22 cellular contexts compared by ENCODE assay signal in the genomic region with DNA sequence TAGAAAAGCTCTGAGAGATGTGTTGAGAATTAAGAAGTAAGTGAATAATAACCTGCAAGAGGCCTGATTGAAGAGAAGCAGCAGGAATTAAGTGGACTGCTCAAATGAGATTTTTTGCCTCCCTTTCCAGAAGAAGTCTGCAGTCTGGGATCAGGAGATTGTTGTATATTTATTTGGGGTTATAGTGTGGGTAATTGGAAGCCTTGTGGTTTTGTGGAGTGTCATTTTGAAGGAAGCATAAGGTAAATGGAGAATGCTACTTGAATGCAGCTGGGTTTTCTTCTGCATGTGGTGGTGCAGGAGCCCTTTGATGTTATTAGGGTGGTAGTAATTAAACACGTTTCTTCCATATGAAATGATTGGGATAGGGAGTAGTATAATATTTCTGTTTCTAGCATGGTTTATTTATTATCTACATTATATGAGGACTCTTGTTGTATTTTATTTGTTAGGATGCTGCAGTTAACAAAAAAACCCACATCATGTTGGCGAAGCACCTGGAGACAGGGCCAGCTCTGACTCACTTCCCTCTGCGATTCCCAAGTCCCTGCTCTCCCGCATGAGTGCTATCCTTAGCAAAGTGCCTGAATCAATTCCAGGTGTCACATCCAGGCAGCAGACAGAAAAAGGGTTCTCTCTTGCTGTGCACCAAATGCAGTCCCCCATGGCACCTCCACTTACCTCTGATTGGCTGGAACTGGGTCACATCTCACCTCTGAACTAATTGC. TPM values are rescaled to one million over a fixed set of nuclear protein-coding genes. Genes with fewer than 3 reads are reported as not detected.
DNase-seq lines count a peak whose midpoint lies in the region; ATAC-seq, FAIRE-seq and TF ChIP-seq lines count a peak whose summit lies in the region.
"Had no signal": no experiment of that assay in that cellular context is flagged by ENCODE, and none has a peak within 500 bp of the region (broad histone marks: within the 10 kb centered on the region; RNA-seq: fewer than 3 reads in every experiment).

No MANE protein-coding gene starts in this region.

- H3K4me1 Mint-ChIP-seq in stimulated activated naive B cell treated with anti-CD40 and anti-IgM and Interleukin-4, amounts not matched to agents 10 μg/mL and 1 μg/mL and 100 μg/mL, for 72 hours = peaks cover 0 to 4% of the 10 kb centered on the region in 2 donors
- H3K4me1 Mint-ChIP-seq: B cell, memory B cell had no signal

- no peaks in the 10 kb centered on the region for H3K27me3 ChIP-seq in keratinocyte (ENCODE audit: control insufficient read depth, extremely low read depth, insufficient read depth, low read length)
- H3K27me3 ChIP-seq: esophagus muscularis mucosa, ovary had no signal

- no peak overlapping the region for H2AFZ ChIP-seq in keratinocyte (ENCODE audit: control insufficient read depth, low read length)

- no peak overlapping the region for H3K9ac ChIP-seq in keratinocyte (ENCODE audit: control insufficient read depth, extremely low read depth, insufficient read depth, low read length)

- H3K4me3 ChIP-seq in astrocyte of the spinal cord (ENCODE audit: low read depth, low read length) (no peak overlapping the region), keratinocyte (ENCODE audit: control insufficient read depth in 2 of 3, extremely low read depth in 1 of 3, insufficient read depth in 2 of 3, low read depth in 1 of 3, low read length in 3 of 3) (no peak overlapping the region)
- H3K4me3 ChIP-seq: esophagus muscularis mucosa, ovary had no signal

- H3K36me3 ChIP-seq in keratinocyte (ENCODE audit: control insufficient read depth in 2 of 2, extremely low read depth in 1 of 2, insufficient read depth in 2 of 2, low read length in 2 of 2) = no peaks in the 10 kb centered on the region
- H3K36me3 ChIP-seq: esophagus muscularis mucosa, ovary had no signal

- H3K9me1 ChIP-seq in keratinocyte (ENCODE audit: control insufficient read depth, extremely low read depth, insufficient read depth, low read length) = peaks cover 6% of the 10 kb centered on the region

- H3K27ac Mint-ChIP-seq in stimulated activated naive B cell treated with anti-CD40 and anti-IgM and Interleukin-4, amounts not matched to agents 10 μg/mL and 1 μg/mL and 100 μg/mL, for 72 hours = no peak overlapping the region
- H3K27ac Mint-ChIP-seq: activated CD8-positive, alpha-beta T cell treated with anti-CD3 and anti-CD28 coated beads, Interleukin-2, amount 10 ng/mL, durations not matched to agents 7 days and 5 days; activated naive CD4-positive, alpha-beta T cell treated with anti-CD3 and anti-CD28 coated beads, Interleukin-2, amount 50 U/mL, for 24 hours; B cell; memory B cell had no signal

- ATAC-seq in GM21381 (IDR thresholded peaks at IDR 0.05; ENCODE audit: unreplicated experiment) (no peak), GM19463 (IDR thresholded peaks at IDR 0.05; ENCODE audit: unreplicated experiment) (no peak), GM21619 (IDR thresholded peaks at IDR 0.05; ENCODE audit: unreplicated experiment) (no peak)
- no peak for ATAC-seq in stimulated activated naive B cell treated with anti-CD40 and anti-IgM and Interleukin-4, amounts not matched to agents 10 μg/mL and 1 μg/mL and 100 μg/mL, for 72 hours (replicated peaks)
- ATAC-seq: activated CD8-positive, alpha-beta T cell treated with anti-CD3 and anti-CD28 coated beads, Interleukin-2, amount 10 ng/mL, durations not matched to agents 7 days and 5 days; activated T-cell treated with anti-CD3 and anti-CD28 coated beads, Interleukin-2, amount 50 U/mL, for 4 hours; naive thymus-derived CD4-positive, alpha-beta T cell; stimulated activated naive CD8-positive, alpha-beta T cell treated with anti-CD3 and anti-CD28 coated beads, Interleukin-15, amount 100 ng/mL, for 72 hours; T-helper 17 cell had no signal

- peaks cover 0 to 1% of the 10 kb centered on the region in 2 donors for H3K36me3 Mint-ChIP-seq in stimulated activated naive B cell treated with anti-CD40 and anti-IgM and Interleukin-4, amounts not matched to agents 10 μg/mL and 1 μg/mL and 100 μg/mL, for 72 hours
- H3K36me3 Mint-ChIP-seq: memory B cell had no signal

- TF ChIP-seq CTCF in astrocyte of the spinal cord (IDR thresholded peaks at IDR 0.05; ENCODE audit: low read depth, low read length) (no peak), keratinocyte (optimal IDR thresholded peaks at IDR 0.05 in 1 of 3, IDR thresholded peaks at IDR 0.05 in 1 of 3, conservative IDR thresholded peaks at IDR 0.05 in 1 of 3; ENCODE audit: extremely low read depth in 1 of 3, insufficient read depth in 2 of 3, low read length in 3 of 3) (no peak)

- dilution Hi-C loops in keratinocyte (cut with MboI; ENCODE audit: extremely low pct_ligation_motif_present, low sequenced_read_pairs) = no loop called here

- DNase-seq in DMS79 treated with DMSO at 0.1 percent for 48 hours (lab: John Stamatoyannopoulos, UW) = peak; percentile 83
- DNase-seq in HT1080 (ENCODE audit: low read depth) = peak; percentile 58
- DNase-seq in astrocyte of the spinal cord (ENCODE audit: low read depth, low spot score) = peak; percentile 58
- DNase-seq in keratinocyte (ENCODE audit: low read depth, low spot score) = peak; percentile 15
- DNase-seq in stimulated activated naive B cell treated with anti-CD40 and anti-IgM and Interleukin-4, amounts not matched to agents 10 μg/mL and 1 μg/mL and 100 μg/mL, for 72 hours = no peak
- DNase-seq: activated CD8-positive, alpha-beta T cell treated with anti-CD3 and anti-CD28 coated beads, Interleukin-2, amount 10 ng/mL, durations not matched to agents 7 days and 5 days; activated T-cell treated with anti-CD3 and anti-CD28 coated beads, Interleukin-2, amount 50 U/mL, for 4 hours; Calu3; naive thymus-derived CD4-positive, alpha-beta T cell; NCI-H1436 treated with DMSO at 0.1 percent for 48 hours; SIG-M5; stimulated activated naive CD8-positive, alpha-beta T cell treated with anti-CD3 and anti-CD28 coated beads, Interleukin-15, amount 100 ng/mL, for 72 hours; T-helper 17 cell had no signal

- H3K79me2 ChIP-seq in keratinocyte (ENCODE audit: control insufficient read depth, insufficient read depth, low read length) = peaks cover 49% of the 10 kb centered on the region

- H4K20me1 ChIP-seq in keratinocyte (ENCODE audit: control insufficient read depth, extremely low read depth, insufficient read depth, low read length) = peaks cover 11% of the 10 kb centered on the region

- peaks cover 0 to 1% of the 10 kb centered on the region in 2 donors for H3K9me3 Mint-ChIP-seq in stimulated activated naive B cell treated with anti-CD40 and anti-IgM and Interleukin-4, amounts not matched to agents 10 μg/mL and 1 μg/mL and 100 μg/mL, for 72 hours
- H3K9me3 Mint-ChIP-seq: activated naive CD4-positive, alpha-beta T cell treated with anti-CD3 and anti-CD28 coated beads, Interleukin-2, amount 50 U/mL, for 24 hours; activated T-cell treated with anti-CD3 and anti-CD28 coated beads, Interleukin-2, amount 50 U/mL, for 4 hours; memory B cell had no signal

- no peak overlapping the region for H3K4me3 Mint-ChIP-seq in stimulated activated naive B cell treated with anti-CD40 and anti-IgM and Interleukin-4, amounts not matched to agents 10 μg/mL and 1 μg/mL and 100 μg/mL, for 72 hours
- H3K4me3 Mint-ChIP-seq: activated CD8-positive, alpha-beta T cell treated with anti-CD3 and anti-CD28 coated beads, Interleukin-2, amount 10 ng/mL, durations not matched to agents 7 days and 5 days; activated naive CD4-positive, alpha-beta T cell treated with anti-CD3 and anti-CD28 coated beads, Interleukin-2, amount 50 U/mL, for 24 hours; activated T-cell treated with anti-CD3 and anti-CD28 coated beads, Interleukin-2, amount 50 U/mL, for 4 hours; B cell; memory B cell; naive thymus-derived CD4-positive, alpha-beta T cell; stimulated activated naive CD8-positive, alpha-beta T cell treated with anti-CD3 and anti-CD28 coated beads, Interleukin-15, amount 100 ng/mL, for 72 hours; T-helper 17 cell had no signal

- H3K27ac ChIP-seq in keratinocyte (ENCODE audit: control insufficient read depth, insufficient read depth, low read length) = no peak overlapping the region
- H3K27ac ChIP-seq: esophagus muscularis mucosa, ovary had no signal

- peak overlapping the region; percentile 12 for H3K4me2 ChIP-seq in keratinocyte (ENCODE audit: control insufficient read depth, extremely low read depth, insufficient read depth, low read depth, low read length)

- peak; percentile 90 for FAIRE-seq in keratinocyte (lab: Jason Lieb, UNC)
- FAIRE-seq: islet of Langerhans had no signal

- in situ Hi-C loops in astrocyte of the spinal cord (cut with HindIII; ENCODE audit: low sequenced_read_pairs) = no loop called here

- H3K27me3 Mint-ChIP-seq in stimulated activated naive B cell treated with anti-CD40 and anti-IgM and Interleukin-4, amounts not matched to agents 10 μg/mL and 1 μg/mL and 100 μg/mL, for 72 hours = no peaks in the 10 kb centered on the region
- H3K27me3 Mint-ChIP-seq: activated naive CD4-positive, alpha-beta T cell treated with anti-CD3 and anti-CD28 coated beads, Interleukin-2, amount 50 U/mL, for 24 hours; B cell; naive thymus-derived CD4-positive, alpha-beta T cell; stimulated activated naive CD8-positive, alpha-beta T cell treated with anti-CD3 and anti-CD28 coated beads, Interleukin-15, amount 100 ng/mL, for 72 hours; T-helper 17 cell had no signal

- H3K4me1 ChIP-seq in keratinocyte (ENCODE audit: control insufficient read depth, extremely low read depth, insufficient read depth, low read length) = peaks cover 46% of the 10 kb centered on the region

- no peaks in the 10 kb centered on the region for H3K9me3 ChIP-seq in keratinocyte (ENCODE audit: control insufficient read depth, low read depth, low read length)
- H3K9me3 ChIP-seq: ovary had no signal

RNA-seq across cellular contexts. Expression of a gene that starts 54.7 kb away (rescaled TPM):
- 9.9 and 10.3 TPM in 2 replicates for total RNA-seq in HT1080 (2014; rRNA removed; shearing (Covaris generic))
- polyA plus RNA-seq in HT1080 (2015; cell fraction: cytosol; rRNA removed) = 5.3 and 6.3 TPM in 2 replicates
- 8.9 and 9.3 TPM in 2 replicates for polyA plus RNA-seq in HT1080 (2015; cell fraction: nucleus; rRNA removed)
- 8.1 to 12.8 TPM (median 12.5 TPM) in 3 replicates for polyA plus RNA-seq in keratinocyte
- 8.2 TPM for polyA plus RNA-seq in keratinocyte (2011; ENCODE audit: low read depth)
- polyA plus RNA-seq in keratinocyte (2011; cell fraction: cytosol; rRNA removed) = 6.9 and 12.8 TPM in 2 replicates
- 28.5 and 29.9 TPM in 2 replicates for polyA plus RNA-seq in keratinocyte (2011; cell fraction: nucleus; rRNA removed)
- polyA plus RNA-seq in keratinocyte (2012; ENCODE audit: low replicate concordance) = 6.6 and 6.9 TPM in 2 replicates
- 15.2 to 64.7 TPM (median 51.7 TPM) in 3 replicates for polyA minus RNA-seq in keratinocyte
- polyA minus RNA-seq in keratinocyte (2011; cell fraction: cytosol; rRNA and poly(A)+ RNA removed) = 20.7 TPM
- polyA minus RNA-seq in keratinocyte (2011; cell fraction: nucleus; rRNA and poly(A)+ RNA removed) = 43.5 and 112 TPM in 2 replicates
